In the genomic region with DNA sequence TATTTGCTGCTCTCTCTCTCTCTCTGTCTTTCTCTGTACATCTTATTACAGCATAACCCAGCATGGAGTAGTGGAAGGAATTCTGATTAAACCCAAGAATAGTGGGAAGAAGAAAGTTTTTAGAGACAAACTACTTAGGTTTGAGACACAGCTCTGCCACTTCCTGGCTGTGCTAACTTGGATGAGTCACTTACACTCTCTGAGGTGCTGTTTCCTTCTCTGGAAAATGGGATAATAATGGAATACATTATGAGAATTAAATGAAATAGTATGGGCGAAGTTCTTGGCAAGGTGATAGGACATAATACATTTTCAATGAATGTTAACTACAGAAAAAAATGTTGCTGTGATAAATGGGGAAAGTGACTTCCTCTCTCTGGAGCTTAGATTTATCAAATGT, we compare ENCODE assay signal across 15 cellular contexts. TPM values are rescaled to one million over a fixed set of nuclear protein-coding genes. Genes with fewer than 3 reads are reported as not detected.
DNase-seq lines count a peak whose midpoint lies in the region; ATAC-seq, FAIRE-seq and TF ChIP-seq lines count a peak whose summit lies in the region.
"Had no signal": no experiment of that assay in that cellular context is flagged by ENCODE, and none has a peak within 500 bp of the region (broad histone marks: within the 10 kb centered on the region; RNA-seq: fewer than 3 reads in every experiment).

No MANE protein-coding gene starts in this region.

- no peak overlapping the region for H4K91ac ChIP-seq in H1 (replicated peaks; ENCODE audit: insufficient read length, low read length)

- H3K4me3 ChIP-seq in H1 (ENCODE audit: extremely low read depth in 1 of 4, insufficient read depth in 2 of 4, low read depth in 3 of 4, low read length in 4 of 4) (no peak overlapping the region), dorsolateral prefrontal cortex (no peak overlapping the region), left lung (no peak overlapping the region)
- H3K4me3 ChIP-seq: BLaER1 treated with 17β-estradiol and CSF1 and Interleukin-3, amounts not matched to agents 10 nM and 100 nM; GM23248 had no signal

- 0 out of 2 replicates have a peak overlapping the region, but pooled peaks have one; percentile 16 for H2AFZ ChIP-seq in H1 (ENCODE audit: low read length)
- H2AFZ ChIP-seq: GM23248 had no signal

- H3K9me3 Mint-ChIP-seq in T-helper 2 cell treated with Interferon-gamma antibody and Interleukin-4, amounts not matched to agents 5 μg/mL and 100 μg/mL, for 36 hours, result no peaks in the 10 kb centered on the region

- no peaks in the 10 kb centered on the region for H3K23me2 ChIP-seq in H1 (ENCODE audit: low read depth, low read length)

- H2AK5ac ChIP-seq in H1 (ENCODE audit: low read depth, low read length), result no peak overlapping the region

- no peak overlapping the region for H3K27ac Mint-ChIP-seq in T-helper 2 cell treated with Interferon-gamma antibody and Interleukin-4, amounts not matched to agents 5 μg/mL and 100 μg/mL, for 36 hours
- H3K27ac Mint-ChIP-seq: CD4-positive, CD25-positive, alpha-beta regulatory T cell; IgD-negative memory B cell had no signal

- H3K56ac ChIP-seq in H1 (replicated peaks; ENCODE audit: insufficient read length, low read depth, low read length), result no peak overlapping the region

- H3K36me3 ChIP-seq in H1 (ENCODE audit: control insufficient read depth in 2 of 4, insufficient read depth in 4 of 4, low read length in 3 of 4) (no peaks in the 10 kb centered on the region), left lung (no peaks in the 10 kb centered on the region)
- H3K36me3 ChIP-seq: BLaER1 treated with 17β-estradiol and CSF1 and Interleukin-3, amounts not matched to agents 10 nM and 100 nM had no signal

- H2BK20ac ChIP-seq in H1 (ENCODE audit: low read length), result no peak overlapping the region

- no peaks in the 10 kb centered on the region for H3K4me1 Mint-ChIP-seq in T-helper 2 cell treated with Interferon-gamma antibody and Interleukin-4, amounts not matched to agents 5 μg/mL and 100 μg/mL, for 36 hours (ENCODE audit: low read depth)
- H3K4me1 Mint-ChIP-seq: CD4-positive, CD25-positive, alpha-beta regulatory T cell had no signal

- H4K20me1 ChIP-seq in H1 (replicated peaks in 1 of 2; ENCODE audit: control insufficient read depth in 1 of 2, insufficient read depth in 2 of 2, low read length in 2 of 2), result no peaks in the 10 kb centered on the region
- H4K20me1 ChIP-seq: BLaER1 treated with 17β-estradiol and CSF1 and Interleukin-3, amounts not matched to agents 10 nM and 100 nM had no signal

- H3K4me1 ChIP-seq in H1 (replicated peaks in 1 of 4; ENCODE audit: control insufficient read depth in 3 of 4, insufficient read depth in 4 of 4, low read length in 3 of 4) (peaks cover 0 to 7% (median 2%) of the 10 kb centered on the region in 4 experiments; a peak in 3 of 7 replicates), left lung (no peaks in the 10 kb centered on the region)
- H3K4me1 ChIP-seq: BLaER1 treated with 17β-estradiol and CSF1 and Interleukin-3, amounts not matched to agents 10 nM and 100 nM had no signal

- H3K9ac ChIP-seq in H1 (replicated peaks in 1 of 4; ENCODE audit: extremely low read depth in 1 of 4, low read depth in 3 of 4, low read length in 3 of 4), result no peak overlapping the region
- H3K9ac ChIP-seq: BLaER1 treated with 17β-estradiol and CSF1 and Interleukin-3, amounts not matched to agents 10 nM and 100 nM; GM23248 had no signal

- H3K27ac ChIP-seq in H1 (ENCODE audit: low read depth, low read length) (no peak overlapping the region), dorsolateral prefrontal cortex (no peak overlapping the region), left lung (no peak overlapping the region)
- H3K27ac ChIP-seq: BLaER1 treated with 17β-estradiol and CSF1 and Interleukin-3, amounts not matched to agents 10 nM and 100 nM; GM23248 had no signal

- no peak for TF ChIP-seq EP300 in H1 (IDR thresholded peaks at IDR 0.05; ENCODE audit: borderline replicate concordance in 1 of 2, low read depth in 2 of 2, low read length in 2 of 2)

- no peak overlapping the region for H2BK5ac ChIP-seq in H1 (ENCODE audit: low read depth, low read length)

- H3K4ac ChIP-seq in H1 (replicated peaks; ENCODE audit: insufficient read length, low read depth, low read length), result no peak overlapping the region

- DNase-seq in HT1080 (ENCODE audit: low read depth) (peak; percentile 15), H1 (ENCODE audit: low read depth in 1 of 2, low spot score in 2 of 2) (no peak), iris pigment epithelial cell (ENCODE audit: low read depth) (peak; percentile 2), dorsolateral prefrontal cortex (no peak), left lung (no peak)
- DNase-seq in T-helper 2 cell treated with Interferon-gamma antibody and Interleukin-4, amounts not matched to agents 5 μg/mL and 100 μg/mL, for 36 hours (ENCODE audit: low spot score), result no peak
- DNase-seq: ACHN; CD4-positive, CD25-positive, alpha-beta regulatory T cell; DMS53; GM23248; H7 had no signal

- no peaks in the 10 kb centered on the region for H3K27me3 ChIP-seq in H1 (replicated peaks in 1 of 4; ENCODE audit: control insufficient read depth in 3 of 4, extremely low read depth in 1 of 4, insufficient read depth in 3 of 4, low read length in 3 of 4)
- peaks cover 0 to under 1% (median 0%) of the 10 kb centered on the region in 45 donors for H3K27me3 ChIP-seq in dorsolateral prefrontal cortex
- H3K27me3 ChIP-seq in left lung, result peaks cover 0 to 5% of the 10 kb centered on the region in 2 donors
- H3K27me3 ChIP-seq: BLaER1 treated with 17β-estradiol and CSF1 and Interleukin-3, amounts not matched to agents 10 nM and 100 nM had no signal

- no peak overlapping the region for H3K4me3 Mint-ChIP-seq in T-helper 2 cell treated with Interferon-gamma antibody and Interleukin-4, amounts not matched to agents 5 μg/mL and 100 μg/mL, for 36 hours
- H3K4me3 Mint-ChIP-seq: CD4-positive, CD25-positive, alpha-beta regulatory T cell; IgD-negative memory B cell had no signal

- no peak overlapping the region for H2BK15ac ChIP-seq in H1 (ENCODE audit: low read length)

- POLR2A ChIA-PET in H1 (lab: Charles Lee; ENCODE audit: partially characterized antibody), result no interaction called here

- CTCF ChIA-PET in H1 (lab: Charles Lee; ENCODE audit: partially characterized antibody), result interaction anchor here (0.6 to 1.3 kb wide), 3 partner anchors 25 to 55 kb away, joined by 3 to 4 read pairs (median 4); no protein-coding TSS in a partner anchor

- TF ChIP-seq CTCF in H1 (IDR thresholded peaks at IDR 0.05; ENCODE audit: control extremely low read depth in 1 of 3, insufficient read depth in 1 of 3, low read depth in 1 of 3, low read length in 3 of 3), result no peak
- no peak for TF ChIP-seq CTCF in dorsolateral prefrontal cortex (IDR thresholded peaks at IDR 0.05 in 54 of 56, conservative IDR thresholded peaks at IDR 0.05 in 2 of 56; ENCODE audit: low read depth in 1 of 56, partially characterized antibody in 56 of 56)
- TF ChIP-seq CTCF in left lung (IDR thresholded peaks at IDR 0.05), result no peak

- peaks cover 15% of the 10 kb centered on the region for H3K27me3 Mint-ChIP-seq in T-helper 2 cell treated with Interferon-gamma antibody and Interleukin-4, amounts not matched to agents 5 μg/mL and 100 μg/mL, for 36 hours (ENCODE audit: low read depth)

- H3K36me3 Mint-ChIP-seq in T-helper 2 cell treated with Interferon-gamma antibody and Interleukin-4, amounts not matched to agents 5 μg/mL and 100 μg/mL, for 36 hours (ENCODE audit: low read depth), result no peaks in the 10 kb centered on the region
- H3K36me3 Mint-ChIP-seq: CD4-positive, CD25-positive, alpha-beta regulatory T cell; IgD-negative memory B cell had no signal

- no peak for TF ChIP-seq RAD21 in H1 (IDR thresholded peaks at IDR 0.05 in 1 of 2, conservative IDR thresholded peaks at IDR 0.05 in 1 of 2; ENCODE audit: low read depth in 2 of 2, low read length in 2 of 2)

- no peak overlapping the region for H4K5ac ChIP-seq in H1 (ENCODE audit: insufficient read length, low read depth, low read length)

- no peaks in the 10 kb centered on the region for H3K79me1 ChIP-seq in H1 (ENCODE audit: low read depth, low read length)

- no peak overlapping the region for H3K14ac ChIP-seq in H1 (ENCODE audit: insufficient read length)

- H3K9me3 ChIP-seq in H1 (ENCODE audit: insufficient read depth in 2 of 2, low read depth in 1 of 2, low read length in 1 of 2), result no peaks in the 10 kb centered on the region
- H3K9me3 ChIP-seq in left lung, result no peaks in the 10 kb centered on the region
- H3K9me3 ChIP-seq: BLaER1 treated with 17β-estradiol and CSF1 and Interleukin-3, amounts not matched to agents 10 nM and 100 nM had no signal

- no peak for ATAC-seq in left lung

- no peaks in the 10 kb centered on the region for H3K79me2 ChIP-seq in H1 (ENCODE audit: control insufficient read depth in 1 of 2, insufficient read depth in 2 of 2, low read length in 2 of 2)

- no peak for FAIRE-seq in H1 (lab: Jason Lieb, UNC)
- FAIRE-seq: GM18507 had no signal

- H3K4me2 ChIP-seq in H1 (ENCODE audit: insufficient read depth in 1 of 2, low read depth in 2 of 2, low read length in 2 of 2), result no peak overlapping the region
- H3K4me2 ChIP-seq: BLaER1 treated with 17β-estradiol and CSF1 and Interleukin-3, amounts not matched to agents 10 nM and 100 nM had no signal

- no peak overlapping the region for H3K18ac ChIP-seq in H1 (ENCODE audit: extremely low read depth, low read length)

- TF ChIP-seq POLR2A in H1 (IDR thresholded peaks at IDR 0.05; ENCODE audit: control extremely low read depth in 1 of 2, low read depth in 2 of 2, low read length in 2 of 2), result no peak

- WGBS in H1 (ENCODE audit: extremely low coverage in 1 of 2, insufficient coverage in 1 of 2, insufficient read length in 1 of 2, insufficient replicate concordance in 2 of 2, low coverage in 1 of 2, low lambda C conversion rate in 2 of 2, missing lambda C conversion rate in 1 of 2), 2 experiments, result 81% methylated on average over 1 of the region's 1 CpG; no CpG with 5 or more reads in 1 of the 2 experiments

- no peak overlapping the region for H3K23ac ChIP-seq in H1 (ENCODE audit: insufficient read length)

- no peak overlapping the region for H4K8ac ChIP-seq in H1 (ENCODE audit: extremely low read depth, insufficient read depth, low read length)

- H2BK12ac ChIP-seq in H1 (ENCODE audit: low read depth, low read length), result no peak overlapping the region

- intact Hi-C loops in dorsolateral prefrontal cortex (cut with DNase I), result no loop called here
- intact Hi-C loops in left lung (cut with DNase I), result no loop called here

- no peak overlapping the region for H2BK120ac ChIP-seq in H1 (replicated peaks; ENCODE audit: low read depth, low read length)

RNA-seq across cellular contexts. Expression of a gene that starts 27.4 kb away (rescaled TPM):
- not detected in 2 replicates for total RNA-seq in HT1080 (2014; rRNA removed; shearing (Covaris generic))
- 0.01 TPM in 1 of 2 replicates, not detected in the other for polyA plus RNA-seq in HT1080 (2015; cell fraction: cytosol; rRNA removed)
- not detected in 2 replicates for polyA plus RNA-seq in HT1080 (2015; cell fraction: nucleus; rRNA removed)
- 0.08 and 0.15 TPM in 2 replicates for total RNA-seq in H1 (2021; fragmentation: NEBNext Ultra II Directional; extraction: Animal tissue kit (Norgen Biotek cat#: 25700))
- polyA plus RNA-seq in H1 (2011; rRNA removed), result 0.02 TPM in 2 replicates
- polyA plus RNA-seq in H1 (2011; cell fraction: cytosol; rRNA removed), result 0.01 TPM
- polyA plus RNA-seq in H1 (2011; cell fraction: nucleus; rRNA removed), result 0.04 TPM
- polyA plus RNA-seq in H1 (2012, experiment 1 of 2), result 0.04 to 0.18 TPM (median 0.08 TPM) in 3 of 4 replicates, not detected in the other
- polyA plus RNA-seq in H1 (2012, experiment 2 of 2), result not detected
- 0.04 TPM for polyA plus RNA-seq in H1 (2013, experiment 1 of 2)
- not detected for polyA plus RNA-seq in H1 (2013, experiment 2 of 2)
- 0.03 and 0.12 TPM in 2 replicates for polyA minus RNA-seq in H1 (2011; rRNA and poly(A)+ RNA removed)
- not detected for polyA minus RNA-seq in H1 (2011; cell fraction: cytosol; rRNA and poly(A)+ RNA removed)
- polyA minus RNA-seq in H1 (2011; cell fraction: nucleus; rRNA and poly(A)+ RNA removed), result not detected
- total RNA-seq in dorsolateral prefrontal cortex (1 to 10 TPM in 34 of 120 experiments, under 1 TPM in 86; 0.10 to 2.2 (median 0.78) TPM), left lung (under 1 TPM in 1 of 2 donors, not detected in 1; 0.05 TPM)
- total RNA-seq: CD4-positive, CD25-positive, alpha-beta regulatory T cell; GM23248; HT-29 had no signal
- polyA plus RNA-seq: CD4-positive, CD25-positive, alpha-beta regulatory T cell; GM23248; IgD-negative memory B cell had no signal

Comparison
In these comparisons a context has a peak if more than half of its experiments do, and no peak if none do; other contexts are left out.
1. DNase-seq: peak in HT1080 (single experiment) and iris pigment epithelial cell (single experiment); none in H1 (0 of 2), dorsolateral prefrontal cortex (0 of 10), T-helper 2 cell treated with Interferon-gamma antibody and Interleukin-4, amounts not matched to agents 5 μg/mL and 100 μg/mL, for 36 hours (single experiment) and left lung (0 of 2).